ENCODE assay signal across 21 cellular contexts in the genomic region with DNA sequence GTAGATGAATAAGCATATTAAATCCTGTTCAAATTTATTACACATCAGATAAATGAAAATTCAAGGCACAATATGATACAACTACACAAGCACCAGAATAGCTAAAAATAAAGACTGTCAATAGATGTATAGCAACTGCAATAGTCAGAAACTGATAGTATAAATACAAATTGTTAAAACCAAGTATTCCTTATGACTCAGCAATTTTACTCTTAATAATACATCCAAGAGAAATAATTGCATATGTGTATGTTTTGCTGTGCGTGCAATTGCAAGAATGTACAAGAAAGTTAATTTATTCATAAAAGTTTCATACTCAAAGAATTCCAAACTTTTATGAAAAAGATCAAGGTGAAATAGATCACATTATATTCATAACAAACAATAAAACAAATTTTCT.
DNase-seq lines count a peak whose midpoint lies in the region; ATAC-seq, FAIRE-seq and TF ChIP-seq lines count a peak whose summit lies in the region.
"Had no signal": no experiment of that assay in that cellular context is flagged by ENCODE, and none has a peak within 500 bp of the region (broad histone marks: within the 10 kb centered on the region; RNA-seq: fewer than 3 reads in every experiment).

No MANE protein-coding gene starts in this region.

- in situ Hi-C loops in HepG2 (cut with HindIII; ENCODE audit: extremely low pct_ligation_motif_present, low pct_unique_long_range_greater_than_20kb) = no loop called here
- in situ Hi-C loops in IMR-90 (cut with MboI; ENCODE audit: low sequenced_read_pairs) = no loop called here
- in situ Hi-C loops in K562 (cut with MboI) = no loop called here

- 0% methylated on average over 1 of the region's 1 CpG for WGBS in HepG2 (ENCODE audit: low lambda C conversion rate)
- WGBS in right lobe of liver (ENCODE audit: insufficient coverage, low coverage, low lambda C conversion rate, missing lambda C conversion rate) = 69% methylated on average over 1 of the region's 1 CpG
- no CpG with 5 or more reads among the region's 1 CpG for WGBS in IMR-90 (ENCODE audit: extremely low coverage in 2 of 2, insufficient read length in 1 of 2), 2 experiments
- WGBS in K562 (ENCODE audit: insufficient coverage, low coverage, missing lambda C conversion rate) = 0% methylated on average over 1 of the region's 1 CpG

- no peak overlapping the region for H2BK120ac ChIP-seq in IMR-90 (ENCODE audit: low read depth, low read length)

- H3K9me3 ChIP-seq in HepG2 (ENCODE audit: low read length) (peaks cover 33% of the 10 kb centered on the region), right lobe of liver (no peaks in the 10 kb centered on the region), IMR-90 (ENCODE audit: control insufficient read depth, insufficient read depth, low read length) (no peaks in the 10 kb centered on the region; the same call in 1 of the 2 replicates), K562 (replicated peaks; ENCODE audit: control insufficient read depth, insufficient read depth, low read depth, low read length) (no peaks in the 10 kb centered on the region)
- H3K9me3 ChIP-seq: BLaER1 treated with 17β-estradiol and CSF1 and Interleukin-3, amounts not matched to agents 10 nM and 100 nM; Caco-2 had no signal

- H3K4ac ChIP-seq in IMR-90 (ENCODE audit: low read depth, low read length) = no peak overlapping the region

- TF ChIP-seq CTCF in HepG2 (CRISPR knock-in tag; IDR thresholded peaks at IDR 0.05) (no peak), right lobe of liver (IDR thresholded peaks at IDR 0.05) (no peak), IMR-90 (conservative IDR thresholded peaks at IDR 0.05; ENCODE audit: low read depth, low read length) (no peak), K562 (IDR thresholded peaks at IDR 0.05 in 2 of 3, conservative IDR thresholded peaks at IDR 0.05 in 1 of 3; ENCODE audit: insufficient read depth in 2 of 3, low read depth in 1 of 3, low read length in 3 of 3) (no peak)

- ATAC-seq in HepG2 (no peak), right lobe of liver (no peak), IMR-90 (ENCODE audit: low read depth) (no peak), K562 (no peak)
- ATAC-seq: CD8-positive, alpha-beta T cell had no signal

- H3K4me3 ChIP-seq in HepG2 (replicated peaks in 1 of 3; ENCODE audit: insufficient read depth in 1 of 3, low read depth in 2 of 3, low read length in 3 of 3) (no peak overlapping the region), right lobe of liver (no peak overlapping the region), IMR-90 (ENCODE audit: insufficient read depth, low read depth, low read length) (no peak overlapping the region), K562 (no peak overlapping the region)
- H3K4me3 ChIP-seq: BLaER1 treated with 17β-estradiol and CSF1 and Interleukin-3, amounts not matched to agents 10 nM and 100 nM had no signal

- no peak overlapping the region for H4K91ac ChIP-seq in IMR-90 (ENCODE audit: insufficient read depth, low read depth, low read length)

- H3K79me2 ChIP-seq in HepG2 (ENCODE audit: insufficient read depth, low read length) (no peaks in the 10 kb centered on the region), K562 (ENCODE audit: control insufficient read depth, insufficient read depth, low read length) (no peaks in the 10 kb centered on the region)

- TF ChIP-seq POLR2A in HepG2 (IDR thresholded peaks at IDR 0.05; ENCODE audit: insufficient read depth in 1 of 2, low read depth in 2 of 2, low read length in 2 of 2) (no peak), right lobe of liver (IDR thresholded peaks at IDR 0.05) (no peak), IMR-90 (IDR thresholded peaks at IDR 0.05; ENCODE audit: low read depth, low read length) (no peak), K562 (conservative IDR thresholded peaks at IDR 0.05) (no peak)

- H3K18ac ChIP-seq in IMR-90 (ENCODE audit: low read depth, low read length) = no peak overlapping the region

- TF ChIP-seq RAD21 in HepG2 (CRISPR knock-in tag; IDR thresholded peaks at IDR 0.05) = no peak
- no peak for TF ChIP-seq RAD21 in IMR-90 (IDR thresholded peaks at IDR 0.05; ENCODE audit: low read length)
- no peak for TF ChIP-seq RAD21 in K562 (CRISPR knock-in tag; conservative IDR thresholded peaks at IDR 0.05 in 1 of 2, IDR thresholded peaks at IDR 0.05 in 1 of 2)

- H4K20me1 ChIP-seq in HepG2 (ENCODE audit: insufficient read depth, low read length) (no peaks in the 10 kb centered on the region), IMR-90 (ENCODE audit: insufficient read depth, low read length) (no peaks in the 10 kb centered on the region), K562 (replicated peaks; ENCODE audit: control insufficient read depth, insufficient read depth, low read length) (no peaks in the 10 kb centered on the region)
- H4K20me1 ChIP-seq: BLaER1 treated with 17β-estradiol and CSF1 and Interleukin-3, amounts not matched to agents 10 nM and 100 nM had no signal

- no peaks in the 10 kb centered on the region for H3K79me1 ChIP-seq in IMR-90 (ENCODE audit: low read depth in 1 of 2, low read length in 2 of 2)

- no peak for TF ChIP-seq EP300 in HepG2 (IDR thresholded peaks at IDR 0.05; ENCODE audit: low read depth in 2 of 2, low read length in 2 of 2)
- TF ChIP-seq EP300 in HepG2 (CRISPR knock-in tag; IDR thresholded peaks at IDR 0.05; ENCODE audit: borderline replicate concordance) = no peak
- TF ChIP-seq EP300 in K562 (IDR thresholded peaks at IDR 0.05; ENCODE audit: low read length) = no peak

- H4K5ac ChIP-seq in IMR-90 (ENCODE audit: low read depth, low read length) = no peak overlapping the region

- no peak overlapping the region for H2AK5ac ChIP-seq in IMR-90 (ENCODE audit: low read depth, low read length)

- POLR2A ChIA-PET in HepG2 (lab: Yijun Ruan, JAX) = no interaction called here
- POLR2A ChIA-PET in IMR-90 (lab: Charles Lee; ENCODE audit: unreplicated experiment) = no interaction called here
- POLR2A ChIA-PET in K562 (lab: Yijun Ruan, JAX) = no interaction called here

- BruUV-seq in HepG2 (replicated peaks; lab: Mats Ljungman, UMichigan) = no TSS peak
- no TSS peak for BruUV-seq in IMR-90 (replicated peaks; lab: Mats Ljungman, UMichigan)
- BruUV-seq in K562 (replicated peaks; lab: Mats Ljungman, UMichigan) = no TSS peak

- no peaks in the 10 kb centered on the region for H3K36me3 ChIP-seq in HepG2 (replicated peaks in 1 of 2; ENCODE audit: control insufficient read depth in 1 of 2, insufficient read depth in 2 of 2, low read length in 2 of 2)
- H3K36me3 ChIP-seq in right lobe of liver = no peaks in the 10 kb centered on the region
- no peaks in the 10 kb centered on the region for H3K36me3 ChIP-seq in IMR-90 (ENCODE audit: control insufficient read depth, insufficient read depth, low read length)
- H3K36me3 ChIP-seq in K562 (ENCODE audit: control insufficient read depth, insufficient read depth, low read length) = no peaks in the 10 kb centered on the region
- H3K36me3 ChIP-seq: BLaER1 treated with 17β-estradiol and CSF1 and Interleukin-3, amounts not matched to agents 10 nM and 100 nM had no signal

- H3K4me2 ChIP-seq in HepG2 (ENCODE audit: low read depth, low read length) (no peak overlapping the region), IMR-90 (ENCODE audit: low read depth, low read length) (no peak overlapping the region), K562 (ENCODE audit: insufficient read depth, low read length) (no peak overlapping the region)
- H3K4me2 ChIP-seq: BLaER1 treated with 17β-estradiol and CSF1 and Interleukin-3, amounts not matched to agents 10 nM and 100 nM had no signal

- H4K8ac ChIP-seq in IMR-90 (ENCODE audit: low read depth in 2 of 2, low read length in 2 of 2) = no peak overlapping the region

- no peak overlapping the region for H3K56ac ChIP-seq in IMR-90 (ENCODE audit: extremely low read depth, insufficient read depth, low read length)

- H2AFZ ChIP-seq in HepG2 (ENCODE audit: low read length) (no peak overlapping the region), IMR-90 (replicated peaks; ENCODE audit: low read length, poor library complexity) (no peak overlapping the region), K562 (ENCODE audit: low read depth, low read length) (no peak overlapping the region)

- H3K9ac ChIP-seq in HepG2 (ENCODE audit: insufficient read depth, low read depth, low read length) = no peak overlapping the region
- no peak overlapping the region for H3K9ac ChIP-seq in IMR-90 (ENCODE audit: low read depth, low read length)
- H3K9ac ChIP-seq in K562 (ENCODE audit: insufficient read depth in 1 of 2, low read depth in 2 of 2, low read length in 2 of 2) = no peak overlapping the region
- H3K9ac ChIP-seq: BLaER1 treated with 17β-estradiol and CSF1 and Interleukin-3, amounts not matched to agents 10 nM and 100 nM had no signal

- H3K27ac ChIP-seq in HepG2 (ENCODE audit: extremely low read length, insufficient read depth, low read length) = no peak overlapping the region
- H3K27ac ChIP-seq in right lobe of liver = no peak overlapping the region
- no peak overlapping the region for H3K27ac ChIP-seq in IMR-90 (ENCODE audit: insufficient read depth, low read length)
- no peak overlapping the region for H3K27ac ChIP-seq in K562 (ENCODE audit: extremely low read depth, low read depth, low read length)
- H3K27ac ChIP-seq: 22Rv1; BLaER1 treated with 17β-estradiol and CSF1 and Interleukin-3, amounts not matched to agents 10 nM and 100 nM; C4-2B had no signal

- no peak overlapping the region for H3K23ac ChIP-seq in IMR-90 (ENCODE audit: low read depth, low read length)

- no peaks in the 10 kb centered on the region for H3K9me1 ChIP-seq in IMR-90 (ENCODE audit: insufficient read depth, low read length)
- no peaks in the 10 kb centered on the region for H3K9me1 ChIP-seq in K562 (ENCODE audit: control insufficient read depth, insufficient read depth, low read length)

- no peak overlapping the region for H2BK20ac ChIP-seq in IMR-90 (ENCODE audit: low read depth, low read length)

- no peak for DNase-seq in HepG2 (ENCODE audit: low spot score)
- no peak for DNase-seq in right lobe of liver
- no peak for DNase-seq in IMR-90
- no peak for DNase-seq in K562 (ENCODE audit: extremely low read depth in 1 of 4, low spot score in 3 of 4)
- no peak for DNase-seq in frontal cortex (ENCODE audit: low spot score in 2 of 2)
- DNase-seq in stimulated activated CD4-positive, alpha-beta T cell treated with anti-CD3 and anti-CD28 coated beads, Interleukin-15, amount 100 ng/mL, for 24 hours = no peak
- no peak for DNase-seq in activated gamma-delta T cell (lab: John Stamatoyannopoulos, UW)
- DNase-seq in HuH-7.5 (ENCODE audit: low spot score) = no peak
- DNase-seq: AML-193; Caco-2; Calu3; CD4-positive, alpha-beta T cell; CD8-positive, alpha-beta T cell; DMS79 treated with DMSO at 0.1 percent for 48 hours; GF-D8 had no signal

- no peak overlapping the region for H2BK5ac ChIP-seq in IMR-90 (ENCODE audit: low read depth, low read length, poor library complexity, severe bottlenecking)

- dilution Hi-C loops in IMR-90 (cut with HindIII; ENCODE audit: low sequenced_read_pairs, unreplicated experiment) = no loop called here

- no peak overlapping the region for H3K14ac ChIP-seq in IMR-90 (replicated peaks; ENCODE audit: low read depth, low read length)

- CTCF ChIA-PET in HepG2 (lab: Yijun Ruan, JAX; ENCODE audit: low intra/inter-chr PET ratio, low total read pairs) (no interaction called here), IMR-90 (lab: Yijun Ruan, JAX) (no interaction called here), K562 (lab: Yijun Ruan, JAX; ENCODE audit: low intra/inter-chr PET ratio) (no interaction called here)

- no peak overlapping the region for H2AK9ac ChIP-seq in IMR-90 (replicated peaks; ENCODE audit: low read depth, low read length, poor library complexity)

- FAIRE-seq in HepG2 (lab: Jason Lieb, UNC) = no peak
- FAIRE-seq in K562 (lab: Jason Lieb, UNC) = no peak
- peak; percentile 31 for FAIRE-seq in frontal cortex (lab: Jason Lieb, UNC)
- FAIRE-seq: G401.6, GM12891, GM19239 had no signal

- H2BK15ac ChIP-seq in IMR-90 (ENCODE audit: low read depth, low read length) = no peak overlapping the region

- H3K4me1 ChIP-seq in HepG2 (ENCODE audit: insufficient read depth, low read length) = no peaks in the 10 kb centered on the region
- H3K4me1 ChIP-seq in right lobe of liver = no peaks in the 10 kb centered on the region
- H3K4me1 ChIP-seq in IMR-90 (ENCODE audit: control insufficient read depth, insufficient read depth, low read length) = no peaks in the 10 kb centered on the region
- H3K4me1 ChIP-seq in K562 (replicated peaks in 1 of 2; ENCODE audit: control insufficient read depth in 2 of 2, insufficient read depth in 2 of 2, low read length in 2 of 2) = no peaks in the 10 kb centered on the region
- H3K4me1 ChIP-seq: BLaER1 treated with 17β-estradiol and CSF1 and Interleukin-3, amounts not matched to agents 10 nM and 100 nM; Caco-2 had no signal

- intact Hi-C loops in HepG2 (cut with micrococcal nuclease; ENCODE audit: unreplicated experiment) (no loop called here), right lobe of liver (cut with DNase I) (no loop called here), IMR-90 (cut with micrococcal nuclease) (no loop called here), K562 (cut with micrococcal nuclease) (no loop called here)

- H3K27me3 ChIP-seq in HepG2 (ENCODE audit: control insufficient read depth in 1 of 2, insufficient read depth in 2 of 2, low read length in 2 of 2) = no peaks in the 10 kb centered on the region
- H3K27me3 ChIP-seq in right lobe of liver = no peaks in the 10 kb centered on the region
- H3K27me3 ChIP-seq in IMR-90 (ENCODE audit: control insufficient read depth, insufficient read depth, low read length) = no peaks in the 10 kb centered on the region
- no peaks in the 10 kb centered on the region for H3K27me3 ChIP-seq in K562 (ENCODE audit: control insufficient read depth in 2 of 2, insufficient read depth in 2 of 2, low read length in 2 of 2)
- H3K27me3 ChIP-seq: BLaER1 treated with 17β-estradiol and CSF1 and Interleukin-3, amounts not matched to agents 10 nM and 100 nM had no signal

Comparison
In these comparisons a context has a peak if more than half of its experiments do, and no peak if none do; other contexts are left out.
1. Of the 241 proteins assayed by ChIP-seq in both HepG2 and K562: peak only in HepG2: MAFF and MAFK; only in K562: MAFG; in both: none; in neither: 238.